Comparison of ENCODE assay signal across 8 cellular contexts in the genomic region with DNA sequence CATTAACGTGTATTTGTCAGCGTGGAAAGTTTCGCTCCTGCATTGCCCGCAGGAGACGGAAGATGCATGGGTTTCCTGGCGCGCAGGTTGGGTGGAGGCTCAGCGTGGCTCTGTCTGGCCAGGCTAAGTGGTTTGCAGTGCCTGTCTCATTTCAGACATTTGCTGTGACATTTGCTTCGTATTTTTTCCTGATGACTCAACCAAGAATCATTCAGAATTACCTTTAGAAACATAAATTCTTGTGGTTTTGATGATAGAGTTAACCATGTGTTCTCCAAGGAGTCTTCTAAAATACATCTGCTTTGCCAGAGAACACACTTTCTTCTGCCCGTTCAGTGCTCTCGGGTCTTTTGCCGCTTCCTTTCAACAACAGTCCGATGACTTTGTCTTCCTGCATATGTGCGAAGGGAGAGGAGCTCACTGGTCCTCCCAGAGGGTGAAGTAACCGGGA.
DNase-seq lines count a peak whose midpoint lies in the region; ATAC-seq and TF ChIP-seq lines count a peak whose summit lies in the region.

No MANE protein-coding gene starts in this region.

- no peak overlapping the region for H3K4me3 ChIP-seq in fibroblast of the aortic adventitia (ENCODE audit: low read depth, low read length)
- no peak overlapping the region for H3K4me3 ChIP-seq in upper lobe of right lung

- ATAC-seq in upper lobe of right lung: no peak
- no peak for ATAC-seq in HG03571 (IDR thresholded peaks at IDR 0.05; ENCODE audit: unreplicated experiment)

- H3K36me3 ChIP-seq in upper lobe of right lung: no peaks in the 10 kb centered on the region

- no peaks in the 10 kb centered on the region for H3K27me3 ChIP-seq in upper lobe of right lung

- peak; percentile 65 to 85 (median 73) for DNase-seq in NCI-H1417 (lab: John Stamatoyannopoulos, UW)
- DNase-seq in NCI-H1417 treated with DMSO at 0.1 percent for 48 hours (lab: John Stamatoyannopoulos, UW): no peak
- peak; percentile 36 to 67 for DNase-seq in activated CD8-positive, alpha-beta memory T cell treated with anti-CD3 and anti-CD28 coated beads for 4 hours (ENCODE audit: low read depth in 2 of 2)
- DNase-seq in fibroblast of the aortic adventitia (ENCODE audit: low read depth): peak; percentile 71
- DNase-seq in stimulated activated CD8-positive, alpha-beta memory T cell treated with anti-CD3 and anti-CD28 coated beads, Interleukin-7, amount 100 ng/mL, for 48 hours (ENCODE audit: extremely low read depth in 1 of 2, low read depth in 1 of 2): peak; percentile 52 to 74
- no peak for DNase-seq in upper lobe of right lung
- DNase-seq in NCI-H446 treated with DMSO at 0.1 percent for 48 hours (lab: John Stamatoyannopoulos, UW): no peak

- H3K27ac ChIP-seq in upper lobe of right lung: no peak overlapping the region

- H3K4me1 ChIP-seq in upper lobe of right lung: peaks cover 21% of the 10 kb centered on the region

- no peak for TF ChIP-seq CTCF in fibroblast of the aortic adventitia (IDR thresholded peaks at IDR 0.05; ENCODE audit: insufficient read depth, low read length)
- no peak for TF ChIP-seq CTCF in upper lobe of right lung (IDR thresholded peaks at IDR 0.05)

- intact Hi-C loops in upper lobe of right lung (cut with DNase I): no loop called here

- H3K9me3 ChIP-seq in upper lobe of right lung: no peaks in the 10 kb centered on the region

Comparison
In these comparisons a context has a peak if more than half of its experiments do, and no peak if none do; other contexts are left out.
1. DNase-seq: peak in NCI-H1417 (3 of 3), activated CD8-positive, alpha-beta memory T cell treated with anti-CD3 and anti-CD28 coated beads for 4 hours (2 of 2), fibroblast of the aortic adventitia (single experiment) and stimulated activated CD8-positive, alpha-beta memory T cell treated with anti-CD3 and anti-CD28 coated beads, Interleukin-7, amount 100 ng/mL, for 48 hours (2 of 2); none in NCI-H1417 treated with DMSO at 0.1 percent for 48 hours (single experiment), upper lobe of right lung (single experiment) and NCI-H446 treated with DMSO at 0.1 percent for 48 hours (single experiment).